In genomic region chr11:9142732-9143131, GRCh38 we compare ENCODE assay signal across 24 cellular contexts. TPM values are rescaled to one million over a fixed set of nuclear protein-coding genes. Genes with fewer than 3 reads are reported as not detected.
DNase-seq lines count a peak whose midpoint lies in the region; ATAC-seq, FAIRE-seq and TF ChIP-seq lines count a peak whose summit lies in the region.
"Had no signal": no experiment of that assay in that cellular context is flagged by ENCODE, and none has a peak within 500 bp of the region (broad histone marks: within the 10 kb centered on the region; RNA-seq: fewer than 3 reads in every experiment).

No MANE protein-coding gene starts in this region.

- intact Hi-C loops in CD4-positive, alpha-beta memory T cell (cut with micrococcal nuclease): no loop called here
- intact Hi-C loops in CD8-positive, alpha-beta T cell (cut with DNase I, micrococcal nuclease): no loop called here

- no peaks in the 10 kb centered on the region for H3K27me3 Mint-ChIP-seq in CD4-positive, alpha-beta memory T cell
- no peaks in the 10 kb centered on the region for H3K27me3 Mint-ChIP-seq in activated CD8-positive, alpha-beta T cell treated with anti-CD3 and anti-CD28 coated beads, Interleukin-2, amount 10 ng/mL, durations not matched to agents 7 days and 5 days (ENCODE audit: low read depth)
- H3K27me3 Mint-ChIP-seq in CD8-positive, alpha-beta T cell (ENCODE audit: low read depth): no peaks in the 10 kb centered on the region
- H3K27me3 Mint-ChIP-seq: naive B cell had no signal

- no peaks in the 10 kb centered on the region for H3K9me3 ChIP-seq in CD4-positive, alpha-beta memory T cell (ENCODE audit: control insufficient read depth in 1 of 2, low read length in 2 of 2)
- no peaks in the 10 kb centered on the region for H3K9me3 ChIP-seq in CD8-positive, alpha-beta T cell (ENCODE audit: low read length)
- H3K9me3 ChIP-seq: thyroid gland had no signal

- no peak for FAIRE-seq in frontal cortex (lab: Jason Lieb, UNC)
- FAIRE-seq: D721Med had no signal

- no peak overlapping the region for H3K4me3 Mint-ChIP-seq in CD4-positive, alpha-beta memory T cell
- H3K4me3 Mint-ChIP-seq in activated CD8-positive, alpha-beta T cell treated with anti-CD3 and anti-CD28 coated beads, Interleukin-2, amount 10 ng/mL, durations not matched to agents 7 days and 5 days: no peak overlapping the region
- H3K4me3 Mint-ChIP-seq in CD8-positive, alpha-beta T cell: no peak overlapping the region
- H3K4me3 Mint-ChIP-seq: CD14-positive monocyte; stimulated activated effector memory CD8-positive, alpha-beta T cell treated with anti-CD3 and anti-CD28 coated beads, Interleukin-12 subunit alpha, Interleukin-12 subunit beta, amount 100 ng/mL, for 72 hours had no signal

- CTCF ChIA-PET in CD4-positive, alpha-beta memory T cell (lab: Charles Lee; ENCODE audit: partially characterized antibody): interaction anchor here (2.0 kb wide), 1 partner anchor 126 kb away, joined by 7 read pairs; no protein-coding TSS in a partner anchor
- CTCF ChIA-PET in activated CD8-positive, alpha-beta T cell treated with anti-CD3 and anti-CD28 coated beads, Interleukin-2, amount 10 ng/mL, durations not matched to agents 7 days and 5 days (lab: Charles Lee): interaction anchor here (1.9 kb wide), 1 partner anchor 127 kb away, joined by 5 read pairs; no protein-coding TSS in a partner anchor
- CTCF ChIA-PET in CD8-positive, alpha-beta T cell (lab: Charles Lee): no interaction called here

- no peaks in the 10 kb centered on the region for H3K9me3 Mint-ChIP-seq in CD4-positive, alpha-beta memory T cell
- no peaks in the 10 kb centered on the region for H3K9me3 Mint-ChIP-seq in activated CD8-positive, alpha-beta T cell treated with anti-CD3 and anti-CD28 coated beads, Interleukin-2, amount 10 ng/mL, durations not matched to agents 7 days and 5 days (ENCODE audit: insufficient read depth)
- no peaks in the 10 kb centered on the region for H3K9me3 Mint-ChIP-seq in CD8-positive, alpha-beta T cell
- H3K9me3 Mint-ChIP-seq: activated T-helper 2 cell treated with anti-CD3 and anti-CD28 coated beads, Interferon-gamma antibody, Interleukin-2, Interleukin-4, amounts not matched to agents 10 μg/mL and 5 μg/mL and 100 μg/mL, durations not matched to agents 14 hours and 24 hours and 36 hours; CD14-positive monocyte; naive B cell; stimulated activated effector memory CD8-positive, alpha-beta T cell treated with anti-CD3 and anti-CD28 coated beads, Interleukin-12 subunit alpha, Interleukin-12 subunit beta, amount 100 ng/mL, for 72 hours had no signal

- H3K4me3 ChIP-seq in CD4-positive, alpha-beta memory T cell (ENCODE audit: low read length in 2 of 2): no peak overlapping the region
- H3K4me3 ChIP-seq in CD8-positive, alpha-beta T cell (ENCODE audit: low read depth, low read length): no peak overlapping the region
- H3K4me3 ChIP-seq: thyroid gland had no signal

- ATAC-seq in activated CD8-positive, alpha-beta T cell treated with anti-CD3 and anti-CD28 coated beads, Interleukin-2, amount 10 ng/mL, durations not matched to agents 7 days and 5 days: no peak
- no peak for ATAC-seq in CD8-positive, alpha-beta T cell
- ATAC-seq: SK-N-SH treated with all-trans-retinoic acid at 6 μM for 48 hours; stimulated activated effector memory CD8-positive, alpha-beta T cell treated with anti-CD3 and anti-CD28 coated beads, Interleukin-12 subunit alpha, Interleukin-12 subunit beta, amount 100 ng/mL, for 72 hours had no signal

- H3K4me1 Mint-ChIP-seq in CD4-positive, alpha-beta memory T cell: peaks cover 6 to 24% (median 10%) of the 10 kb centered on the region in 4 donors
- H3K4me1 Mint-ChIP-seq in activated CD8-positive, alpha-beta T cell treated with anti-CD3 and anti-CD28 coated beads, Interleukin-2, amount 10 ng/mL, durations not matched to agents 7 days and 5 days (ENCODE audit: low read depth): peaks cover 11% of the 10 kb centered on the region
- peaks cover 11% of the 10 kb centered on the region for H3K4me1 Mint-ChIP-seq in CD8-positive, alpha-beta T cell (ENCODE audit: low read depth)

- peak overlapping the region in 5 of 7 donors; percentile 12 to 81 (median 43) for H3K27ac Mint-ChIP-seq in CD4-positive, alpha-beta memory T cell
- peak overlapping the region; percentile 13 for H3K27ac Mint-ChIP-seq in activated CD8-positive, alpha-beta T cell treated with anti-CD3 and anti-CD28 coated beads, Interleukin-2, amount 10 ng/mL, durations not matched to agents 7 days and 5 days
- H3K27ac Mint-ChIP-seq in CD8-positive, alpha-beta T cell: no peak overlapping the region
- H3K27ac Mint-ChIP-seq: activated T-helper 2 cell treated with anti-CD3 and anti-CD28 coated beads, Interferon-gamma antibody, Interleukin-2, Interleukin-4, amounts not matched to agents 10 μg/mL and 5 μg/mL and 100 μg/mL, durations not matched to agents 14 hours and 24 hours and 36 hours; stimulated activated effector memory CD8-positive, alpha-beta T cell treated with anti-CD3 and anti-CD28 coated beads, Interleukin-12 subunit alpha, Interleukin-12 subunit beta, amount 100 ng/mL, for 72 hours had no signal

- peaks cover 61% of the 10 kb centered on the region for H3K36me3 ChIP-seq in CD4-positive, alpha-beta memory T cell (ENCODE audit: insufficient read depth, low read length)
- H3K36me3 ChIP-seq in CD8-positive, alpha-beta T cell (ENCODE audit: insufficient read depth, low read length): peaks cover 46% of the 10 kb centered on the region

- POLR2A ChIA-PET in CD4-positive, alpha-beta memory T cell (lab: Charles Lee; ENCODE audit: partially characterized antibody): no interaction called here
- POLR2A ChIA-PET in activated CD8-positive, alpha-beta T cell treated with anti-CD3 and anti-CD28 coated beads, Interleukin-2, amount 10 ng/mL, durations not matched to agents 7 days and 5 days (lab: Charles Lee): no interaction called here
- POLR2A ChIA-PET in CD8-positive, alpha-beta T cell (lab: Charles Lee): no interaction called here

- no peak overlapping the region for H3K27ac ChIP-seq in CD4-positive, alpha-beta memory T cell (ENCODE audit: low read depth, low read length)
- H3K27ac ChIP-seq in CD8-positive, alpha-beta T cell (ENCODE audit: low read depth, low read length): no peak overlapping the region
- H3K27ac ChIP-seq: thyroid gland, VCaP had no signal

- no peaks in the 10 kb centered on the region for H3K27me3 ChIP-seq in CD4-positive, alpha-beta memory T cell (ENCODE audit: insufficient read depth, low read length)
- no peaks in the 10 kb centered on the region for H3K27me3 ChIP-seq in CD8-positive, alpha-beta T cell (ENCODE audit: insufficient read depth, low read length)
- H3K27me3 ChIP-seq: thyroid gland had no signal

- TF ChIP-seq CTCF in CD8-positive, alpha-beta T cell (IDR thresholded peaks at IDR 0.05): no peak

- no peak for DNase-seq in CD4-positive, alpha-beta memory T cell
- DNase-seq in activated CD8-positive, alpha-beta T cell treated with anti-CD3 and anti-CD28 coated beads, Interleukin-2, amount 10 ng/mL, durations not matched to agents 7 days and 5 days: no peak
- peak; percentile 14 to 27 for DNase-seq in frontal cortex (ENCODE audit: low spot score in 2 of 2)
- DNase-seq in occipital lobe (lab: John Stamatoyannopoulos, UW): peak; percentile 72
- no peak for DNase-seq in NCI-H2196 treated with DMSO at 0.1 percent for 48 hours (lab: John Stamatoyannopoulos, UW; ENCODE audit: unreplicated experiment)
- DNase-seq in CD8-positive, alpha-beta T cell: no peak
- DNase-seq in kidney glomerular epithelial cell (lab: John Stamatoyannopoulos, UW): no peak
- DNase-seq: activated CD4-positive, alpha-beta T cell treated with anti-CD3 and anti-CD28 coated beads, Interleukin-2, amount 50 U/mL, for 1 hour; dermis blood vessel endothelial cell; HCEC 1CT; IMR-90; mesendoderm; naive B cell; NCI-H1048; NCI-H226; NCI-H748 treated with DMSO at 0.1 percent for 48 hours; thyroid gland had no signal

- H3K4me1 ChIP-seq in CD4-positive, alpha-beta memory T cell (ENCODE audit: insufficient read depth, low read length): peaks cover 16% of the 10 kb centered on the region
- no peaks in the 10 kb centered on the region for H3K4me1 ChIP-seq in CD8-positive, alpha-beta T cell (ENCODE audit: insufficient read depth, low read length)

- peaks cover 51 to 67% of the 10 kb centered on the region in 2 donors for H3K36me3 Mint-ChIP-seq in CD4-positive, alpha-beta memory T cell
- peaks cover 49% of the 10 kb centered on the region for H3K36me3 Mint-ChIP-seq in activated CD8-positive, alpha-beta T cell treated with anti-CD3 and anti-CD28 coated beads, Interleukin-2, amount 10 ng/mL, durations not matched to agents 7 days and 5 days (ENCODE audit: low read depth)
- H3K36me3 Mint-ChIP-seq in CD8-positive, alpha-beta T cell: peaks cover 86% of the 10 kb centered on the region

RNA-seq across cellular contexts. Expression of gene SCUBE2, which starts 51.3 kb away (rescaled TPM):
- total RNA-seq in CD4-positive, alpha-beta memory T cell: under 1 TPM in 1 of 2 experiments, not detected in 1; 0.64 TPM
- not detected for polyA plus RNA-seq in CD4-positive, alpha-beta memory T cell
- under 1 TPM in 1 of 2 experiments, not detected in 1; 0.65 TPM for total RNA-seq in activated CD8-positive, alpha-beta T cell treated with anti-CD3 and anti-CD28 coated beads, Interleukin-2, amount 10 ng/mL, durations not matched to agents 7 days and 5 days
- total RNA-seq in frontal cortex: 2.9 TPM
- 4.7 TPM for total RNA-seq in occipital lobe
- not detected for total RNA-seq in CD8-positive, alpha-beta T cell
- total RNA-seq: activated T-helper 2 cell treated with anti-CD3 and anti-CD28 coated beads, Interferon-gamma antibody, Interleukin-2, Interleukin-4, amounts not matched to agents 10 μg/mL and 5 μg/mL and 100 μg/mL, durations not matched to agents 14 hours and 24 hours and 36 hours; OCI-LY7 had no signal

Comparison
In these comparisons a context has a peak if more than half of its experiments do, and no peak if none do; other contexts are left out.
1. DNase-seq: peak in frontal cortex (2 of 2) and occipital lobe (single experiment); none in CD4-positive, alpha-beta memory T cell (0 of 5), activated CD8-positive, alpha-beta T cell treated with anti-CD3 and anti-CD28 coated beads, Interleukin-2, amount 10 ng/mL, durations not matched to agents 7 days and 5 days (single experiment), NCI-H2196 treated with DMSO at 0.1 percent for 48 hours (single experiment), CD8-positive, alpha-beta T cell (0 of 7) and kidney glomerular epithelial cell (single experiment).